ENCODE assay signal across 10 cellular contexts in the genomic region with DNA sequence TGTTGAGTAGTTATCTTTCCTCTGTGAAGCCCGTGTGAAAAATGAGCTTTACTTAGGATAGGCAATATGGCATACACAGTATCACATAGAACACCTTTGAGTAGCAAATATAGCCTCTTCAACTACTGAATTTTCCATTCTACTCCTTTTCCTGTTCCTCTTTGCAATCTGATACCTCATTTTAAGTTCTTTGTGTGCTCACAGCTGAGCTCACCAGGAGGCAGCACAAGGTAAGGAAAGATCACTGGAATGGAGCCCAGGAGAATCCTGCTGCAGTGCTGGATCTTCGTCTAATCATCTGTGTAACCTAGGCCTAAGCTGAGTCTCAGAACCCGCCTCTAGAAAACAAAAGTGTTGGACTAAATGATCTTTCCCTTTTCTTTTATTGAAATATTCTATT.
A peak's percentile ranks its signal among the peaks of the same experiment; 100 is the strongest.
DNase-seq lines count a peak whose midpoint lies in the region; ATAC-seq lines count a peak whose summit lies in the region.
"Had no signal": no experiment of that assay in that cellular context is flagged by ENCODE, and none has a peak within 500 bp of the region (broad histone marks: within the 10 kb centered on the region; RNA-seq: fewer than 3 reads in every experiment).

No MANE protein-coding gene starts in this region.

- DNase-seq in COR-L47 (lab: John Stamatoyannopoulos, UW) (peak; percentile 85), NCI-H1092 (lab: John Stamatoyannopoulos, UW) (peak; percentile 20), SJCRH30 (peak; percentile 21 to 59), iPS DF 19.7 (ENCODE audit: low read depth, low spot score) (peak; percentile 63)
- DNase-seq in activated T-cell treated with anti-CD3 and anti-CD28 coated beads, Interleukin-2, amount 50 U/mL, for 1 hour: no peak
- no peak for DNase-seq in naive thymus-derived CD8-positive, alpha-beta T cell
- DNase-seq in activated CD4-positive, alpha-beta T cell treated with anti-CD3 and anti-CD28 coated beads for 48 hours: no peak

- H3K27ac ChIP-seq in SJCRH30: no peak overlapping the region
- H3K27ac ChIP-seq: vagina had no signal

- no peaks in the 10 kb centered on the region for H3K36me3 ChIP-seq in SJCRH30
- H3K36me3 ChIP-seq: vagina had no signal

- H3K27me3 ChIP-seq in SJCRH30: no peaks in the 10 kb centered on the region
- H3K27me3 ChIP-seq: vagina had no signal

- H3K4me3 ChIP-seq in SJCRH30: no peak overlapping the region
- H3K4me3 ChIP-seq: vagina had no signal

- no peak overlapping the region for H3K27ac Mint-ChIP-seq in naive thymus-derived CD8-positive, alpha-beta T cell
- H3K27ac Mint-ChIP-seq: memory B cell had no signal

- peaks cover 8% of the 10 kb centered on the region for H3K4me1 ChIP-seq in SJCRH30
- H3K4me1 ChIP-seq: vagina had no signal

- H3K4me3 Mint-ChIP-seq in naive thymus-derived CD8-positive, alpha-beta T cell: no peak overlapping the region
- H3K4me3 Mint-ChIP-seq: memory B cell had no signal

- H3K9me3 Mint-ChIP-seq in naive thymus-derived CD8-positive, alpha-beta T cell: peaks cover 0 to 3% (median 0%) of the 10 kb centered on the region in 9 donors

- no peaks in the 10 kb centered on the region for H3K27me3 Mint-ChIP-seq in naive thymus-derived CD8-positive, alpha-beta T cell
- H3K27me3 Mint-ChIP-seq: memory B cell had no signal

- ATAC-seq in HG03175 (IDR thresholded peaks at IDR 0.05; ENCODE audit: unreplicated experiment): no peak
- ATAC-seq in naive thymus-derived CD8-positive, alpha-beta T cell: no peak

- no peaks in the 10 kb centered on the region for H3K36me3 Mint-ChIP-seq in naive thymus-derived CD8-positive, alpha-beta T cell
- H3K36me3 Mint-ChIP-seq: memory B cell had no signal

- no peaks in the 10 kb centered on the region; the same call in 1 of the 2 replicates for H3K9me3 ChIP-seq in SJCRH30 (replicated peaks)
- H3K9me3 ChIP-seq: vagina had no signal

- no peaks in the 10 kb centered on the region for H3K4me1 Mint-ChIP-seq in naive thymus-derived CD8-positive, alpha-beta T cell
- H3K4me1 Mint-ChIP-seq: memory B cell had no signal

- POLR2A ChIA-PET in naive thymus-derived CD8-positive, alpha-beta T cell (lab: Charles Lee): no interaction called here

Comparison
In these comparisons a context has a peak if more than half of its experiments do, and no peak if none do; other contexts are left out.
1. DNase-seq: peak in COR-L47 (single experiment), NCI-H1092 (single experiment), SJCRH30 (2 of 2) and iPS DF 19.7 (single experiment); none in activated T-cell treated with anti-CD3 and anti-CD28 coated beads, Interleukin-2, amount 50 U/mL, for 1 hour (single experiment), naive thymus-derived CD8-positive, alpha-beta T cell (0 of 10) and activated CD4-positive, alpha-beta T cell treated with anti-CD3 and anti-CD28 coated beads for 48 hours (single experiment).